In the genomic region with DNA sequence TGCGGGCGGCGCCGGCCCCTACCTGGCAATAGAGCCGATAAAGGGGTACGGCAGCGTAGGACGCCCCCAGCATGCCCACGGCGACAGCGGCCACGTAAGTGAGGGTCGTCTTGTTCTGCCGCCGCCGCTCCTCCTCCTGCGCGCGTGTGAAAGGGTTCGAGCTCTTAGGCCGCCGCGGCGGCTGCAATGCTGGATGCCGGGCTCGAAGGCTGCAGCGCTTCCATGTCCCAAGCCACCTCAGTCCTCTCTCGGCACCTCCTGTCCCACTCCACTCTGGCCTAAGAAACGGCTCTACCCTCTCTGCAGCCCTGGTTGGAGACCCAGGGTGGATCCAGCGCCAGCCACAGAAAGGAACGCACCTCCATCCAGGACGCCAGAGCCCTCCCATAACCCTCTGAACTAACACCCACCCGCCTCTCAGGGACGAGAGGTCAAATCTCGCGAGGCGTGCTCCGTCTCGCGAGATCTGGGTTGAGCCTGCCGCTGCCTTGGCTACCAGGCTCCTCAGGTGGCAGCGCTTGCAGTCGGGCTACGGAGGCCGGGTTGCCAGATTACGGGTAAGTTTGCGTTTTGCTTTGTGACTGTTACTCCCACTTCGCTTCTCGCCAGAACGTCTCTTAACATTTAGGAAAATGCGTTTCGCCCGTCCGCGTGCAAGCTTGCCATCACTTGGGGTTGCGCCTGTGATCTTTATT, we compare ENCODE assay signal across 8 cellular contexts. TPM values are rescaled to one million over a fixed set of nuclear protein-coding genes. Genes with fewer than 3 reads are reported as not detected.
A peak's percentile ranks its signal among the peaks of the same experiment; 100 is the strongest.
DNase-seq lines count a peak whose midpoint lies in the region; ATAC-seq and TF ChIP-seq lines count a peak whose summit lies in the region.

A gene with protein sequence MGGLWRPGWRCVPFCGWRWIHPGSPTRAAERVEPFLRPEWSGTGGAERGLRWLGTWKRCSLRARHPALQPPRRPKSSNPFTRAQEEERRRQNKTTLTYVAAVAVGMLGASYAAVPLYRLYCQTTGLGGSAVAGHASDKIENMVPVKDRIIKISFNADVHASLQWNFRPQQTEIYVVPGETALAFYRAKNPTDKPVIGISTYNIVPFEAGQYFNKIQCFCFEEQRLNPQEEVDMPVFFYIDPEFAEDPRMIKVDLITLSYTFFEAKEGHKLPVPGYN (minus strand): TSS at position 396 of the 695 bp plus-strand sequence. CDS start 8 bp downstream, at position 388.
A gene with protein sequence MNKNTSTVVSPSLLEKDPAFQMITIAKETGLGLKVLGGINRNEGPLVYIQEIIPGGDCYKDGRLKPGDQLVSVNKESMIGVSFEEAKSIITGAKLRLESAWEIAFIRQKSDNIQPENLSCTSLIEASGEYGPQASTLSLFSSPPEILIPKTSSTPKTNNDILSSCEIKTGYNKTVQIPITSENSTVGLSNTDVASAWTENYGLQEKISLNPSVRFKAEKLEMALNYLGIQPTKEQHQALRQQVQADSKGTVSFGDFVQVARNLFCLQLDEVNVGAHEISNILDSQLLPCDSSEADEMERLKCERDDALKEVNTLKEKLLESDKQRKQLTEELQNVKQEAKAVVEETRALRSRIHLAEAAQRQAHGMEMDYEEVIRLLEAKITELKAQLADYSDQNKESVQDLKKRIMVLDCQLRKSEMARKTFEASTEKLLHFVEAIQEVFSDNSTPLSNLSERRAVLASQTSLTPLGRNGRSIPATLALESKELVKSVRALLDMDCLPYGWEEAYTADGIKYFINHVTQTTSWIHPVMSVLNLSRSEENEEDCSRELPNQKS (plus strand): TSS at position 507 of the 695 bp plus-strand sequence. CDS start 17,455 bp downstream, outside the sequence.

- CTCF ChIA-PET in PC-3 (lab: Charles Lee) = no interaction called here

- intact Hi-C loops in PC-3 (cut with micrococcal nuclease) (loop anchor here (1.0 to 2.0 kb wide), 2 partner anchors 34 to 67 kb away; no protein-coding TSS in a partner anchor), esophagus squamous epithelium (cut with DNase I) (no loop called here)

- POLR2A ChIA-PET in PC-3 (lab: Charles Lee; ENCODE audit: unreplicated experiment) = interaction anchor here (0.5 kb wide), 1 partner anchor 400 kb away, joined by 3 read pairs; no protein-coding TSS in a partner anchor

- peaks cover 24% of the 10 kb centered on the region for H3K4me1 ChIP-seq in PC-3 (ENCODE audit: insufficient read depth, low read length)
- H3K4me1 ChIP-seq in esophagus squamous epithelium = peaks cover 7 to 36% (median 13%) of the 10 kb centered on the region in 3 donors
- peaks cover 13% of the 10 kb centered on the region for H3K4me1 ChIP-seq in muscle layer of colon (ENCODE audit: insufficient read depth, low read length)

- H3K79me2 ChIP-seq in PC-3 (ENCODE audit: low read length) = peaks cover 82% of the 10 kb centered on the region

- H3K9ac ChIP-seq in PC-3 (ENCODE audit: low read length) (peak within 1 kb of the TSS; percentile 91), muscle layer of colon (ENCODE audit: low read length) (peak within 1 kb of the TSS; percentile 56)

- H3K27me3 Mint-ChIP-seq in activated T-cell treated with anti-CD3 and anti-CD28 coated beads, Interleukin-2, amount 50 U/mL, for 4 hours (ENCODE audit: low read depth) = no peaks in the 10 kb centered on the region

- no peaks in the 10 kb centered on the region for H3K9me3 ChIP-seq in PC-3 (ENCODE audit: low read length)
- no peaks in the 10 kb centered on the region for H3K9me3 ChIP-seq in esophagus squamous epithelium
- no peaks in the 10 kb centered on the region for H3K9me3 ChIP-seq in muscle layer of colon (ENCODE audit: low read length)

- 0% methylated on average over 15 to 18 of the region's 56 CpGs for WGBS in esophagus squamous epithelium, 2 donors

- H3K27ac ChIP-seq in PC-3 (ENCODE audit: low read length) = peak within 1 kb of the TSS; percentile 42
- peak within 1 kb of the TSS; percentile 82 to 88 (median 86) for H3K27ac ChIP-seq in esophagus squamous epithelium
- H3K27ac ChIP-seq in muscle layer of colon (ENCODE audit: low read depth, low read length) = peak within 1 kb of the TSS; percentile 92

- peaks cover 19% of the 10 kb centered on the region for H3K36me3 ChIP-seq in PC-3 (ENCODE audit: low read depth, low read length)
- peaks cover 0 to 14% (median 2%) of the 10 kb centered on the region in 3 donors for H3K36me3 ChIP-seq in esophagus squamous epithelium
- H3K36me3 ChIP-seq in muscle layer of colon (ENCODE audit: insufficient read depth, low read length) = peaks cover 14% of the 10 kb centered on the region

- H3F3A ChIP-seq in PC-3 (ENCODE audit: low read length, unreplicated experiment) = no peaks in the 10 kb centered on the region

- BruUV-seq in PC-3 (replicated peaks; lab: Mats Ljungman, UMichigan) = TSS peak; percentile 63

- TF ChIP-seq POLR2A in esophagus squamous epithelium (IDR thresholded peaks at IDR 0.05) = peak in 3 of 4 donors; percentile 54 to 77 (median 58)

- peaks cover 25% of the 10 kb centered on the region for H3K4me1 Mint-ChIP-seq in activated T-cell treated with anti-CD3 and anti-CD28 coated beads, Interleukin-2, amount 50 U/mL, for 4 hours (ENCODE audit: low read depth)

- H3K4me2 ChIP-seq in PC-3 (ENCODE audit: low read length) = peak within 1 kb of the TSS; percentile 86

- H4K20me1 ChIP-seq in PC-3 (ENCODE audit: low read length) = no peaks in the 10 kb centered on the region

- H3K4me3 Mint-ChIP-seq in activated T-cell treated with anti-CD3 and anti-CD28 coated beads, Interleukin-2, amount 50 U/mL, for 4 hours = no peak within 1 kb of the TSS

- H2AFZ ChIP-seq in PC-3 (ENCODE audit: low read length) = peak within 1 kb of the TSS; percentile 96

- H3K27me3 ChIP-seq in PC-3 (ENCODE audit: low read length) = no peaks in the 10 kb centered on the region
- no peaks in the 10 kb centered on the region for H3K27me3 ChIP-seq in esophagus squamous epithelium
- H3K27me3 ChIP-seq in muscle layer of colon (ENCODE audit: control insufficient read depth in 1 of 2, insufficient read depth in 2 of 2, low read length in 2 of 2) = no peaks in the 10 kb centered on the region

- H3K9me2 ChIP-seq in PC-3 (replicated peaks; ENCODE audit: low read length) = no peaks in the 10 kb centered on the region

- no peaks in the 10 kb centered on the region for H3K9me3 Mint-ChIP-seq in activated T-cell treated with anti-CD3 and anti-CD28 coated beads, Interleukin-2, amount 50 U/mL, for 4 hours

- ATAC-seq in GM21737 (IDR thresholded peaks at IDR 0.05; ENCODE audit: unreplicated experiment) (peak; percentile 88), PC-3 (peak; percentile 96)
- peak; percentile 98 to 99 for ATAC-seq in activated T-cell treated with anti-CD3 and anti-CD28 coated beads, Interleukin-2, amount 50 U/mL, for 4 hours

- peaks cover 6% of the 10 kb centered on the region for H3K36me3 Mint-ChIP-seq in activated T-cell treated with anti-CD3 and anti-CD28 coated beads, Interleukin-2, amount 50 U/mL, for 4 hours (ENCODE audit: insufficient read depth)

- DNase-seq in DMS79 treated with DMSO at 0.1 percent for 48 hours (lab: John Stamatoyannopoulos, UW) (peak; percentile 86), KG1 (lab: John Stamatoyannopoulos, UW) (peak; percentile 96), PC-3 (peak; percentile 100), esophagus squamous epithelium (lab: John Stamatoyannopoulos, UW) (peak; percentile 79)
- peak; percentile 91 for DNase-seq in activated T-cell treated with anti-CD3 and anti-CD28 coated beads, Interleukin-2, amount 50 U/mL, for 4 hours
- peak; percentile 81 to 87 for DNase-seq in stimulated activated CD8-positive, alpha-beta memory T cell treated with anti-CD3 and anti-CD28 coated beads, Interleukin-7, amount 100 ng/mL, for 1 hour (ENCODE audit: low read depth in 2 of 2)

- peak; percentile 67 for TF ChIP-seq CTCF in PC-3 (conservative IDR thresholded peaks at IDR 0.05; ENCODE audit: low read depth, low read length)
- peak in 3 of 6 experiments; percentile 39 to 49 (median 44) for TF ChIP-seq CTCF in esophagus squamous epithelium (IDR thresholded peaks at IDR 0.05)

- H3K4me3 ChIP-seq in PC-3 (ENCODE audit: low read length) (peak within 1 kb of the TSS; percentile 92), esophagus squamous epithelium (peak within 1 kb of the TSS; percentile 67 to 96 (median 88)), muscle layer of colon (ENCODE audit: low read depth in 1 of 2, low read length in 2 of 2) (peak within 1 kb of the TSS; percentile 85 to 96)

RNA-seq across cellular contexts. Expression of the first gene that starts in this region (rescaled TPM):
- 246 and 270 TPM in 2 replicates for total RNA-seq in PC-3 (2014; rRNA removed)
- total RNA-seq in activated T-cell treated with anti-CD3 and anti-CD28 coated beads, Interleukin-2, amount 50 U/mL, for 4 hours = 10 to 100 TPM; 48.0 to 62.9 (median 61.6) TPM
- 10 to 100 TPM; 18.9 to 64.3 (median 35.3) TPM for total RNA-seq in esophagus squamous epithelium

RNA-seq across cellular contexts. Expression of the second gene that starts in this region (rescaled TPM):
- total RNA-seq in PC-3 (2014; rRNA removed) (6.2 and 10.3 TPM in 2 replicates), esophagus squamous epithelium (10 to 100 TPM in 3 of 4 donors, under 1 TPM in 1; 0.61 to 23.5 (median 13.3) TPM)
- total RNA-seq in activated T-cell treated with anti-CD3 and anti-CD28 coated beads, Interleukin-2, amount 50 U/mL, for 4 hours = 1 to 10 TPM; 5.1 to 8.1 (median 5.3) TPM

Comparison
In these comparisons a context has a peak if more than half of its experiments do, and no peak if none do; other contexts are left out.
1. Peak in every context shown above with its lines: DNase-seq, ATAC-seq, H3K4me3 ChIP-seq and H3K27ac ChIP-seq.
2. H3K27ac ChIP-seq: peak in every context shown above with its lines; median percentile 92 in muscle layer of colon; 86 in esophagus squamous epithelium; 42 in PC-3.